Comparison of ENCODE assay signal across 1 cellular context in the genomic region with DNA sequence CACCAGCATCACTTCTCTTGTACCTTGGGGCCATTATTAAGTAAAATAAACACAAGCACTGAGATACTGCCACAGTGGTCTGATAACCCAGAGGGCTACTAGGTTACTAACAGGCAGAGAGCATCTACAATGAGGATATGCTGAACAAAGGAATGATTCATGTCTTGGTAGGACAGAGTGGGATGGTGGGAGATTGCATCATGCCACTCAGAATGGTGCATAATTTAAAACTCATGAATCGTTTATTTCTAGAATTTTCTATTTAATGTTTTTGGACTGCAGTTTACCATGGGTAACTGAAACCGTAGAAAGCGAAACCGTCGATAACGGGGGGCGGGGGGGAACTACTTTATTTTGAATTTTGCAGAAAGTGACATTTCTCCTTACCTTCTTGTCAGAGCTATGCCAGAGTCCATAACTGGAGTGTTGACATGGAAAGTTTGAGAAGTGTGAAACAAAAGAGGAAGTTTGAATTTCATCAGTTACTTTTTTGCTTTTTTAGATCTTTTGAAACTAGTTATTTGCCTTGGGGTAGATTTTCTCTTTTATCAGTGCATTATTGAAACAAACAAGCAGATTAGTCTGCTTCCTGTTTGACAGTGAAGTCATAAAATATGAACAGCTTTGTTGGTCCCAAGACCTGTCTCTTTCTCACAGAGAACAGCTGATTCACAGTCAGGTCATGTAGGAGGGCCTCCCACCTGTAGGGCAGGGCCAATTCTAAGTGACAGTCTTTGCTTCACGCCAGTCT.
TF ChIP-seq lines count a peak whose summit lies in the region.

No MANE protein-coding gene starts in this region.

TF ChIP-seq in GM12878, 131 proteins besides CTCF, POLR2A, EP300 and RAD21 (continued from another document and continues in another):
- TF ChIP-seq, protein P1, sequence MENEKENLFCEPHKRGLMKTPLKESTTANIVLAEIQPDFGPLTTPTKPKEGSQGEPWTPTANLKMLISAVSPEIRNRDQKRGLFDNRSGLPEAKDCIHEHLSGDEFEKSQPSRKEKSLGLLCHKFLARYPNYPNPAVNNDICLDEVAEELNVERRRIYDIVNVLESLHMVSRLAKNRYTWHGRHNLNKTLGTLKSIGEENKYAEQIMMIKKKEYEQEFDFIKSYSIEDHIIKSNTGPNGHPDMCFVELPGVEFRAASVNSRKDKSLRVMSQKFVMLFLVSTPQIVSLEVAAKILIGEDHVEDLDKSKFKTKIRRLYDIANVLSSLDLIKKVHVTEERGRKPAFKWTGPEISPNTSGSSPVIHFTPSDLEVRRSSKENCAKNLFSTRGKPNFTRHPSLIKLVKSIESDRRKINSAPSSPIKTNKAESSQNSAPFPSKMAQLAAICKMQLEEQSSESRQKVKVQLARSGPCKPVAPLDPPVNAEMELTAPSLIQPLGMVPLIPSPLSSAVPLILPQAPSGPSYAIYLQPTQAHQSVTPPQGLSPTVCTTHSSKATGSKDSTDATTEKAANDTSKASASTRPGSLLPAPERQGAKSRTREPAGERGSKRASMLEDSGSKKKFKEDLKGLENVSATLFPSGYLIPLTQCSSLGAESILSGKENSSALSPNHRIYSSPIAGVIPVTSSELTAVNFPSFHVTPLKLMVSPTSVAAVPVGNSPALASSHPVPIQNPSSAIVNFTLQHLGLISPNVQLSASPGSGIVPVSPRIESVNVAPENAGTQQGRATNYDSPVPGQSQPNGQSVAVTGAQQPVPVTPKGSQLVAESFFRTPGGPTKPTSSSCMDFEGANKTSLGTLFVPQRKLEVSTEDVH (IDR thresholded peaks at IDR 0.05; ENCODE audit: low read depth, partially characterized antibody), result peak; percentile 61
- TF ChIP-seq CBFB (IDR thresholded peaks at IDR 0.05; ENCODE audit: low read depth) (no peak), NFYA (IDR thresholded peaks at IDR 0.05; ENCODE audit: borderline replicate concordance, low read depth, low read length) (no peak), IKZF2 (IDR thresholded peaks at IDR 0.05) (peak; percentile 94), MEF2B (IDR thresholded peaks at IDR 0.05; ENCODE audit: partially characterized antibody, poor library complexity, severe bottlenecking) (peak; percentile 65), ZNF622 (IDR thresholded peaks at IDR 0.05) (no peak), SIN3A (IDR thresholded peaks at IDR 0.05; ENCODE audit: low read depth, low read length) (no peak), GABPA (IDR thresholded peaks at IDR 0.05; ENCODE audit: low read depth) (peak; percentile 32; the same call in 1 of the 2 replicates), HCFC1 (IDR thresholded peaks at IDR 0.05; ENCODE audit: low read length) (no peak), RB1 (IDR thresholded peaks at IDR 0.05; ENCODE audit: borderline replicate concordance) (peak; percentile 15; the same call in 1 of the 2 replicates), NBN (IDR thresholded peaks at IDR 0.05) (peak; percentile 84; the same call in 1 of the 2 replicates), IKZF1 (conservative IDR thresholded peaks at IDR 0.05) (peak; percentile 87), FOXM1 (IDR thresholded peaks at IDR 0.05; ENCODE audit: low read depth, low read length) (no peak), CHD1 (IDR thresholded peaks at IDR 0.05; ENCODE audit: low read depth, low read length) (no peak), ATF7 (IDR thresholded peaks at IDR 0.05; ENCODE audit: low read depth) (peak; percentile 96), TBL1XR1 (IDR thresholded peaks at IDR 0.05; ENCODE audit: low read depth, low read length) (peak; percentile 57; the same call in 1 of the 2 replicates), DPF2 (IDR thresholded peaks at IDR 0.05) (peak; percentile 82; the same call in 1 of the 2 replicates), WRNIP1 (IDR thresholded peaks at IDR 0.05; ENCODE audit: borderline replicate concordance, low read depth, low read length) (no peak)
- TF ChIP-seq, protein P2, sequence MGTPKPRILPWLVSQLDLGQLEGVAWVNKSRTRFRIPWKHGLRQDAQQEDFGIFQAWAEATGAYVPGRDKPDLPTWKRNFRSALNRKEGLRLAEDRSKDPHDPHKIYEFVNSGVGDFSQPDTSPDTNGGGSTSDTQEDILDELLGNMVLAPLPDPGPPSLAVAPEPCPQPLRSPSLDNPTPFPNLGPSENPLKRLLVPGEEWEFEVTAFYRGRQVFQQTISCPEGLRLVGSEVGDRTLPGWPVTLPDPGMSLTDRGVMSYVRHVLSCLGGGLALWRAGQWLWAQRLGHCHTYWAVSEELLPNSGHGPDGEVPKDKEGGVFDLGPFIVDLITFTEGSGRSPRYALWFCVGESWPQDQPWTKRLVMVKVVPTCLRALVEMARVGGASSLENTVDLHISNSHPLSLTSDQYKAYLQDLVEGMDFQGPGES (IDR thresholded peaks at IDR 0.05), result no peak
- TF ChIP-seq, protein P3, sequence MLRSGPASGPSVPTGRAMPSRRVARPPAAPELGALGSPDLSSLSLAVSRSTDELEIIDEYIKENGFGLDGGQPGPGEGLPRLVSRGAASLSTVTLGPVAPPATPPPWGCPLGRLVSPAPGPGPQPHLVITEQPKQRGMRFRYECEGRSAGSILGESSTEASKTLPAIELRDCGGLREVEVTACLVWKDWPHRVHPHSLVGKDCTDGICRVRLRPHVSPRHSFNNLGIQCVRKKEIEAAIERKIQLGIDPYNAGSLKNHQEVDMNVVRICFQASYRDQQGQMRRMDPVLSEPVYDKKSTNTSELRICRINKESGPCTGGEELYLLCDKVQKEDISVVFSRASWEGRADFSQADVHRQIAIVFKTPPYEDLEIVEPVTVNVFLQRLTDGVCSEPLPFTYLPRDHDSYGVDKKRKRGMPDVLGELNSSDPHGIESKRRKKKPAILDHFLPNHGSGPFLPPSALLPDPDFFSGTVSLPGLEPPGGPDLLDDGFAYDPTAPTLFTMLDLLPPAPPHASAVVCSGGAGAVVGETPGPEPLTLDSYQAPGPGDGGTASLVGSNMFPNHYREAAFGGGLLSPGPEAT (IDR thresholded peaks at IDR 0.05; ENCODE audit: low read depth), result peak; percentile 92
- TF ChIP-seq, protein P4, sequence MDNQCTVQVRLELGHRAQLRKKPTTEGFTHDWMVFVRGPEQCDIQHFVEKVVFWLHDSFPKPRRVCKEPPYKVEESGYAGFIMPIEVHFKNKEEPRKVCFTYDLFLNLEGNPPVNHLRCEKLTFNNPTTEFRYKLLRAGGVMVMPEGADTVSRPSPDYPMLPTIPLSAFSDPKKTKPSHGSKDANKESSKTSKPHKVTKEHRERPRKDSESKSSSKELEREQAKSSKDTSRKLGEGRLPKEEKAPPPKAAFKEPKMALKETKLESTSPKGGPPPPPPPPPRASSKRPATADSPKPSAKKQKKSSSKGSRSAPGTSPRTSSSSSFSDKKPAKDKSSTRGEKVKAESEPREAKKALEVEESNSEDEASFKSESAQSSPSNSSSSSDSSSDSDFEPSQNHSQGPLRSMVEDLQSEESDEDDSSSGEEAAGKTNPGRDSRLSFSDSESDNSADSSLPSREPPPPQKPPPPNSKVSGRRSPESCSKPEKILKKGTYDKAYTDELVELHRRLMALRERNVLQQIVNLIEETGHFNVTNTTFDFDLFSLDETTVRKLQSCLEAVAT (IDR thresholded peaks at IDR 0.05), result no peak
- TF ChIP-seq, protein P5, sequence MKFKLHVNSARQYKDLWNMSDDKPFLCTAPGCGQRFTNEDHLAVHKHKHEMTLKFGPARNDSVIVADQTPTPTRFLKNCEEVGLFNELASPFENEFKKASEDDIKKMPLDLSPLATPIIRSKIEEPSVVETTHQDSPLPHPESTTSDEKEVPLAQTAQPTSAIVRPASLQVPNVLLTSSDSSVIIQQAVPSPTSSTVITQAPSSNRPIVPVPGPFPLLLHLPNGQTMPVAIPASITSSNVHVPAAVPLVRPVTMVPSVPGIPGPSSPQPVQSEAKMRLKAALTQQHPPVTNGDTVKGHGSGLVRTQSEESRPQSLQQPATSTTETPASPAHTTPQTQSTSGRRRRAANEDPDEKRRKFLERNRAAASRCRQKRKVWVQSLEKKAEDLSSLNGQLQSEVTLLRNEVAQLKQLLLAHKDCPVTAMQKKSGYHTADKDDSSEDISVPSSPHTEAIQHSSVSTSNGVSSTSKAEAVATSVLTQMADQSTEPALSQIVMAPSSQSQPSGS (IDR thresholded peaks at IDR 0.05; ENCODE audit: low read length), result peak; percentile 73; the same call in 1 of the 2 replicates
- TF ChIP-seq, protein P6, sequence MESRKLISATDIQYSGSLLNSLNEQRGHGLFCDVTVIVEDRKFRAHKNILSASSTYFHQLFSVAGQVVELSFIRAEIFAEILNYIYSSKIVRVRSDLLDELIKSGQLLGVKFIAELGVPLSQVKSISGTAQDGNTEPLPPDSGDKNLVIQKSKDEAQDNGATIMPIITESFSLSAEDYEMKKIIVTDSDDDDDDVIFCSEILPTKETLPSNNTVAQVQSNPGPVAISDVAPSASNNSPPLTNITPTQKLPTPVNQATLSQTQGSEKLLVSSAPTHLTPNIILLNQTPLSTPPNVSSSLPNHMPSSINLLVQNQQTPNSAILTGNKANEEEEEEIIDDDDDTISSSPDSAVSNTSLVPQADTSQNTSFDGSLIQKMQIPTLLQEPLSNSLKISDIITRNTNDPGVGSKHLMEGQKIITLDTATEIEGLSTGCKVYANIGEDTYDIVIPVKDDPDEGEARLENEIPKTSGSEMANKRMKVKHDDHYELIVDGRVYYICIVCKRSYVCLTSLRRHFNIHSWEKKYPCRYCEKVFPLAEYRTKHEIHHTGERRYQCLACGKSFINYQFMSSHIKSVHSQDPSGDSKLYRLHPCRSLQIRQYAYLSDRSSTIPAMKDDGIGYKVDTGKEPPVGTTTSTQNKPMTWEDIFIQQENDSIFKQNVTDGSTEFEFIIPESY (IDR thresholded peaks at IDR 0.05), result no peak
- TF ChIP-seq, protein P7, sequence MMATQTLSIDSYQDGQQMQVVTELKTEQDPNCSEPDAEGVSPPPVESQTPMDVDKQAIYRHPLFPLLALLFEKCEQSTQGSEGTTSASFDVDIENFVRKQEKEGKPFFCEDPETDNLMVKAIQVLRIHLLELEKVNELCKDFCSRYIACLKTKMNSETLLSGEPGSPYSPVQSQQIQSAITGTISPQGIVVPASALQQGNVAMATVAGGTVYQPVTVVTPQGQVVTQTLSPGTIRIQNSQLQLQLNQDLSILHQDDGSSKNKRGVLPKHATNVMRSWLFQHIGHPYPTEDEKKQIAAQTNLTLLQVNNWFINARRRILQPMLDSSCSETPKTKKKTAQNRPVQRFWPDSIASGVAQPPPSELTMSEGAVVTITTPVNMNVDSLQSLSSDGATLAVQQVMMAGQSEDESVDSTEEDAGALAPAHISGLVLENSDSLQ (IDR thresholded peaks at IDR 0.05), result peak; percentile 91
- TF ChIP-seq, protein P8, sequence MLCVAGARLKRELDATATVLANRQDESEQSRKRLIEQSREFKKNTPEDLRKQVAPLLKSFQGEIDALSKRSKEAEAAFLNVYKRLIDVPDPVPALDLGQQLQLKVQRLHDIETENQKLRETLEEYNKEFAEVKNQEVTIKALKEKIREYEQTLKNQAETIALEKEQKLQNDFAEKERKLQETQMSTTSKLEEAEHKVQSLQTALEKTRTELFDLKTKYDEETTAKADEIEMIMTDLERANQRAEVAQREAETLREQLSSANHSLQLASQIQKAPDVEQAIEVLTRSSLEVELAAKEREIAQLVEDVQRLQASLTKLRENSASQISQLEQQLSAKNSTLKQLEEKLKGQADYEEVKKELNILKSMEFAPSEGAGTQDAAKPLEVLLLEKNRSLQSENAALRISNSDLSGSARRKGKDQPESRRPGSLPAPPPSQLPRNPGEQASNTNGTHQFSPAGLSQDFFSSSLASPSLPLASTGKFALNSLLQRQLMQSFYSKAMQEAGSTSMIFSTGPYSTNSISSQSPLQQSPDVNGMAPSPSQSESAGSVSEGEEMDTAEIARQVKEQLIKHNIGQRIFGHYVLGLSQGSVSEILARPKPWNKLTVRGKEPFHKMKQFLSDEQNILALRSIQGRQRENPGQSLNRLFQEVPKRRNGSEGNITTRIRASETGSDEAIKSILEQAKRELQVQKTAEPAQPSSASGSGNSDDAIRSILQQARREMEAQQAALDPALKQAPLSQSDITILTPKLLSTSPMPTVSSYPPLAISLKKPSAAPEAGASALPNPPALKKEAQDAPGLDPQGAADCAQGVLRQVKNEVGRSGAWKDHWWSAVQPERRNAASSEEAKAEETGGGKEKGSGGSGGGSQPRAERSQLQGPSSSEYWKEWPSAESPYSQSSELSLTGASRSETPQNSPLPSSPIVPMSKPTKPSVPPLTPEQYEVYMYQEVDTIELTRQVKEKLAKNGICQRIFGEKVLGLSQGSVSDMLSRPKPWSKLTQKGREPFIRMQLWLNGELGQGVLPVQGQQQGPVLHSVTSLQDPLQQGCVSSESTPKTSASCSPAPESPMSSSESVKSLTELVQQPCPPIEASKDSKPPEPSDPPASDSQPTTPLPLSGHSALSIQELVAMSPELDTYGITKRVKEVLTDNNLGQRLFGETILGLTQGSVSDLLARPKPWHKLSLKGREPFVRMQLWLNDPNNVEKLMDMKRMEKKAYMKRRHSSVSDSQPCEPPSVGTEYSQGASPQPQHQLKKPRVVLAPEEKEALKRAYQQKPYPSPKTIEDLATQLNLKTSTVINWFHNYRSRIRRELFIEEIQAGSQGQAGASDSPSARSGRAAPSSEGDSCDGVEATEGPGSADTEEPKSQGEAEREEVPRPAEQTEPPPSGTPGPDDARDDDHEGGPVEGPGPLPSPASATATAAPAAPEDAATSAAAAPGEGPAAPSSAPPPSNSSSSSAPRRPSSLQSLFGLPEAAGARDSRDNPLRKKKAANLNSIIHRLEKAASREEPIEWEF (IDR thresholded peaks at IDR 0.05; ENCODE audit: insufficient replicate concordance, low read depth, low read length), result peak; percentile 61
- TF ChIP-seq, protein P9, sequence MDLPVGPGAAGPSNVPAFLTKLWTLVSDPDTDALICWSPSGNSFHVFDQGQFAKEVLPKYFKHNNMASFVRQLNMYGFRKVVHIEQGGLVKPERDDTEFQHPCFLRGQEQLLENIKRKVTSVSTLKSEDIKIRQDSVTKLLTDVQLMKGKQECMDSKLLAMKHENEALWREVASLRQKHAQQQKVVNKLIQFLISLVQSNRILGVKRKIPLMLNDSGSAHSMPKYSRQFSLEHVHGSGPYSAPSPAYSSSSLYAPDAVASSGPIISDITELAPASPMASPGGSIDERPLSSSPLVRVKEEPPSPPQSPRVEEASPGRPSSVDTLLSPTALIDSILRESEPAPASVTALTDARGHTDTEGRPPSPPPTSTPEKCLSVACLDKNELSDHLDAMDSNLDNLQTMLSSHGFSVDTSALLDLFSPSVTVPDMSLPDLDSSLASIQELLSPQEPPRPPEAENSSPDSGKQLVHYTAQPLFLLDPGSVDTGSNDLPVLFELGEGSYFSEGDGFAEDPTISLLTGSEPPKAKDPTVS (IDR thresholded peaks at IDR 0.05; ENCODE audit: low read depth, low read length), result peak; percentile 73; the same call in 1 of the 2 replicates
